In the genomic region with DNA sequence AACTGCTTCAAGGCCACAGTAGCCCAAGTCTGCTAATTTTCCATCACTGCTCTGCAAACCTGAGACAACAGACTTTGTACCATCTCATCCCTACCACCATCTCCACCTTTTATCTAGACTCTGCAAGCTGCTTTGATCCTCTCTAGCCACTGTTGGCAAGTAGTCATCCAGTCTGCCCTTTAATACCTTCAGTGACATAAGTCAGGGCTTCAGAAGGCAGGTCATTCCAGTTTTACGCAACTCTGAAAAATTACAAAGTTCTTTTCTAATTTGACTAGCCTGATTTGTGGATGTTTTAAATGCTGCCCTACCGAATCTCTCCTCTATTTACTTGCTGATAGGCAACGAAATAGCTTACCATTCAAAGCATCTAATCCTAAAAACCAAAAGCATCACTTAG, we compare ENCODE assay signal across 15 cellular contexts. TPM values are rescaled to one million over a fixed set of nuclear protein-coding genes. Genes with fewer than 3 reads are reported as not detected.
A peak's percentile ranks its signal among the peaks of the same experiment; 100 is the strongest.
DNase-seq lines count a peak whose midpoint lies in the region; ATAC-seq and TF ChIP-seq lines count a peak whose summit lies in the region.
"Had no signal": no experiment of that assay in that cellular context is flagged by ENCODE, and none has a peak within 500 bp of the region (broad histone marks: within the 10 kb centered on the region; RNA-seq: fewer than 3 reads in every experiment).

No MANE protein-coding gene starts in this region.

- TF ChIP-seq CTCF in SK-N-SH (IDR thresholded peaks at IDR 0.05), result no peak
- TF ChIP-seq CTCF in dorsolateral prefrontal cortex (IDR thresholded peaks at IDR 0.05 in 54 of 56, conservative IDR thresholded peaks at IDR 0.05 in 2 of 56; ENCODE audit: low read depth in 1 of 56, partially characterized antibody in 56 of 56), result no peak
- no peak for TF ChIP-seq CTCF in mesothelial cell of epicardium (IDR thresholded peaks at IDR 0.05; ENCODE audit: unreplicated experiment)
- no peak for TF ChIP-seq CTCF in type B pancreatic cell (conservative IDR thresholded peaks at IDR 0.05)

- no peak for TF ChIP-seq EP300 in SK-N-SH (IDR thresholded peaks at IDR 0.05; ENCODE audit: borderline replicate concordance in 1 of 2, low read depth in 1 of 2, low read length in 1 of 2)

- POLR2A ChIA-PET in SK-N-SH (lab: Yijun Ruan, JAX), result no interaction called here

- H3K9me3 ChIP-seq in SK-N-SH, result no peaks in the 10 kb centered on the region

- peaks cover 8 to 18% of the 10 kb centered on the region in 2 experiments for H3K4me1 ChIP-seq in SK-N-SH (ENCODE audit: control insufficient read depth in 1 of 2, insufficient read depth in 2 of 2, low read depth in 1 of 2, low read length in 1 of 2)

- H3K4me3 Mint-ChIP-seq in mesothelial cell of epicardium (peak overlapping the region; percentile 15), type B pancreatic cell (peak overlapping the region; percentile 57)
- H3K4me3 Mint-ChIP-seq: dendritic cell treated with granulocyte-macrophage colony-stimulating factor and Interleukin-4, amounts not matched to agents 40 ng/mL and 50 ng/mL, for 4 days had no signal

- CTCF ChIA-PET in SK-N-SH (lab: Yijun Ruan, JAX), result interaction anchor here (1.3 to 1.4 kb wide), 6 partner anchors 12 to 394 kb away, joined by 3 to 7 read pairs (median 3); no protein-coding TSS in a partner anchor

- H3K36me3 ChIP-seq in SK-N-SH (replicated peaks in 1 of 2; ENCODE audit: control insufficient read depth in 1 of 2, insufficient read depth in 2 of 2, low read length in 1 of 2), result peaks cover 0 to 43% of the 10 kb centered on the region in 2 experiments

- peak overlapping the region in 1 of 2 experiments; percentile 83; a peak in 1 of 4 replicates for H3K27ac ChIP-seq in SK-N-SH (ENCODE audit: low read depth in 2 of 2, low read length in 1 of 2)
- H3K27ac ChIP-seq in dorsolateral prefrontal cortex, result peak overlapping the region in 10 of 59 donors; percentile 7 to 96 (median 21)

- peaks cover 8% of the 10 kb centered on the region for H3F3A ChIP-seq in SK-N-SH (replicated peaks; ENCODE audit: insufficient read depth)

- peak overlapping the region; percentile 70 for H3K27ac Mint-ChIP-seq in mesothelial cell of epicardium
- H3K27ac Mint-ChIP-seq in type B pancreatic cell, result no peak overlapping the region
- H3K27ac Mint-ChIP-seq: dendritic cell treated with granulocyte-macrophage colony-stimulating factor and Interleukin-4, amounts not matched to agents 40 ng/mL and 50 ng/mL, for 4 days had no signal

- TF ChIP-seq RAD21 in SK-N-SH (IDR thresholded peaks at IDR 0.05; ENCODE audit: low read length), result no peak

- H2AFZ ChIP-seq in SK-N-SH (ENCODE audit: low read depth), result no peak overlapping the region

- H3K79me2 ChIP-seq in SK-N-SH (ENCODE audit: insufficient read depth), result peaks cover 88% of the 10 kb centered on the region

- intact Hi-C loops in dorsolateral prefrontal cortex (cut with DNase I), result no loop called here

- peak overlapping the region; percentile 74 for H3K4me2 ChIP-seq in SK-N-SH

- DNase-seq in SK-N-SH (no peak), dorsolateral prefrontal cortex (no peak), mesothelial cell of epicardium (ENCODE audit: low spot score in 2 of 2, unreplicated experiment in 2 of 2) (no peak), type B pancreatic cell (ENCODE audit: extremely low spot score, unreplicated experiment) (no peak)
- DNase-seq: 8988T; activated gamma-delta T cell; head of caudate nucleus; midbrain; stimulated activated CD4-positive, alpha-beta T cell treated with anti-CD3 and anti-CD28 coated beads, Interleukin-12 subunit alpha, Interleukin-12 subunit beta, amount 100 ng/mL, for 4 hours; stimulated activated CD8-positive, alpha-beta memory T cell treated with anti-CD3 and anti-CD28 coated beads, Interleukin-4, amount 100 ng/mL, for 48 hours had no signal

- WGBS in SK-N-SH (ENCODE audit: low lambda C conversion rate), result 61% methylated on average over 3 of the region's 3 CpGs

- H3K9me2 ChIP-seq in SK-N-SH, result no peaks in the 10 kb centered on the region

- H3K27me3 ChIP-seq in SK-N-SH (ENCODE audit: insufficient read depth), result no peaks in the 10 kb centered on the region
- no peaks in the 10 kb centered on the region for H3K27me3 ChIP-seq in dorsolateral prefrontal cortex

- no peaks in the 10 kb centered on the region for H3K27me3 Mint-ChIP-seq in mesothelial cell of epicardium (ENCODE audit: low read depth)
- peaks cover 9% of the 10 kb centered on the region for H3K27me3 Mint-ChIP-seq in type B pancreatic cell

- H3K9me3 Mint-ChIP-seq in mesothelial cell of epicardium, result no peaks in the 10 kb centered on the region
- no peaks in the 10 kb centered on the region for H3K9me3 Mint-ChIP-seq in type B pancreatic cell
- H3K9me3 Mint-ChIP-seq: dendritic cell treated with granulocyte-macrophage colony-stimulating factor and Interleukin-4, amounts not matched to agents 40 ng/mL and 50 ng/mL, for 4 days had no signal

- H3K4me1 Mint-ChIP-seq in mesothelial cell of epicardium (peaks cover 40% of the 10 kb centered on the region), type B pancreatic cell (ENCODE audit: unreplicated experiment) (peaks cover 30% of the 10 kb centered on the region)

- H3K36me3 Mint-ChIP-seq in mesothelial cell of epicardium (peaks cover 13% of the 10 kb centered on the region), type B pancreatic cell (peaks cover 32% of the 10 kb centered on the region)

- ATAC-seq in SK-N-SH treated with all-trans-retinoic acid at 6 μM for 48 hours (no peak), GM19023 (IDR thresholded peaks at IDR 0.05; ENCODE audit: unreplicated experiment) (no peak), HG03571 (IDR thresholded peaks at IDR 0.05; ENCODE audit: unreplicated experiment) (no peak), HG02678 (IDR thresholded peaks at IDR 0.05; ENCODE audit: unreplicated experiment) (no peak)

- H3K4me3 ChIP-seq in SK-N-SH (ENCODE audit: low read depth in 2 of 2, low read length in 1 of 2) (peak overlapping the region; percentile 95 to 96; a peak in 3 of 4 replicates), dorsolateral prefrontal cortex (peak overlapping the region in 45 of 59 donors; percentile 3 to 99 (median 90))

- H4K20me1 ChIP-seq in SK-N-SH (ENCODE audit: insufficient read depth), result peaks cover 71% of the 10 kb centered on the region

- H3K9ac ChIP-seq in SK-N-SH, result peak overlapping the region; percentile 84; the same call in 1 of the 2 replicates

TF ChIP-seq in SK-N-SH, 30 proteins besides CTCF, POLR2A, EP300 and RAD21:
- TF ChIP-seq GABPA (IDR thresholded peaks at IDR 0.05; ENCODE audit: low read depth) (no peak), SIN3A (IDR thresholded peaks at IDR 0.05; ENCODE audit: borderline replicate concordance, low read depth, low read length) (no peak), GATA2 (CRISPR knock-in tag; IDR thresholded peaks at IDR 0.05) (no peak), NRF1 (IDR thresholded peaks at IDR 0.05; ENCODE audit: low read depth, low read length) (no peak), MEF2A (IDR thresholded peaks at IDR 0.05; ENCODE audit: borderline replicate concordance, low read depth) (no peak), RCOR1 (IDR thresholded peaks at IDR 0.05; ENCODE audit: low read length) (no peak), RFX5 (IDR thresholded peaks at IDR 0.05; ENCODE audit: low read length) (no peak), FOXJ3 (CRISPR knock-in tag; IDR thresholded peaks at IDR 0.05) (no peak)
- TF ChIP-seq, protein P1, sequence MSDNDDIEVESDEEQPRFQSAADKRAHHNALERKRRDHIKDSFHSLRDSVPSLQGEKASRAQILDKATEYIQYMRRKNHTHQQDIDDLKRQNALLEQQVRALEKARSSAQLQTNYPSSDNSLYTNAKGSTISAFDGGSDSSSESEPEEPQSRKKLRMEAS (IDR thresholded peaks at IDR 0.05; ENCODE audit: low read depth), result no peak
- TF ChIP-seq, protein P2, sequence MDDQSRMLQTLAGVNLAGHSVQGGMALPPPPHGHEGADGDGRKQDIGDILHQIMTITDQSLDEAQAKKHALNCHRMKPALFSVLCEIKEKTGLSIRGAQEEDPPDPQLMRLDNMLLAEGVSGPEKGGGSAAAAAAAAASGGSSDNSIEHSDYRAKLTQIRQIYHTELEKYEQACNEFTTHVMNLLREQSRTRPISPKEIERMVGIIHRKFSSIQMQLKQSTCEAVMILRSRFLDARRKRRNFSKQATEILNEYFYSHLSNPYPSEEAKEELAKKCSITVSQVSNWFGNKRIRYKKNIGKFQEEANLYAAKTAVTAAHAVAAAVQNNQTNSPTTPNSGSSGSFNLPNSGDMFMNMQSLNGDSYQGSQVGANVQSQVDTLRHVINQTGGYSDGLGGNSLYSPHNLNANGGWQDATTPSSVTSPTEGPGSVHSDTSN (IDR thresholded peaks at IDR 0.05), result no peak
TF ChIP-seq in SK-N-SH: peak in this region for 0.

TF ChIP-seq in SK-N-SH treated with all-trans-retinoic acid at 6 μM for 48 hours, 23 proteins besides CTCF, POLR2A, EP300 and RAD21:
- TF ChIP-seq BACH2 (CRISPR knock-in tag; IDR thresholded peaks at IDR 0.05; ENCODE audit: borderline replicate concordance), result no peak
- TF ChIP-seq PPARA (CRISPR knock-in tag; IDR thresholded peaks at IDR 0.05; ENCODE audit: borderline replicate concordance), result no peak
- TF ChIP-seq ZC3H10 (CRISPR knock-in tag; IDR thresholded peaks at IDR 0.05), result no peak
- no peak for TF ChIP-seq ISL1 (CRISPR knock-in tag; IDR thresholded peaks at IDR 0.05)
- no peak for TF ChIP-seq TOX (CRISPR knock-in tag; IDR thresholded peaks at IDR 0.05; ENCODE audit: borderline replicate concordance)
- TF ChIP-seq ZNF8 (CRISPR knock-in tag; IDR thresholded peaks at IDR 0.05), result no peak
- no peak for TF ChIP-seq ESRRG (CRISPR knock-in tag; IDR thresholded peaks at IDR 0.05)
- TF ChIP-seq ZFP30 (CRISPR knock-in tag; IDR thresholded peaks at IDR 0.05), result no peak
- TF ChIP-seq OSR1 (CRISPR knock-in tag; IDR thresholded peaks at IDR 0.05), result no peak
- TF ChIP-seq ZNF565 (CRISPR knock-in tag; conservative IDR thresholded peaks at IDR 0.05; ENCODE audit: low read depth), result no peak
- no peak for TF ChIP-seq ARNTL (CRISPR knock-in tag; IDR thresholded peaks at IDR 0.05; ENCODE audit: borderline replicate concordance, low read depth)
TF ChIP-seq in SK-N-SH treated with all-trans-retinoic acid at 6 μM for 48 hours: peak in this region for 0.

RNA-seq across cellular contexts. Expression of gene FERMT2, which starts 2.8 kb away (rescaled TPM):
- 40.1 and 54.5 TPM in 2 replicates for polyA plus RNA-seq in SK-N-SH (2012; rRNA removed)
- polyA plus RNA-seq in SK-N-SH (2012; cell fraction: cytosol; rRNA removed), result 55.0 and 64.1 TPM in 2 replicates
- polyA plus RNA-seq in SK-N-SH (2012; cell fraction: nucleus; rRNA removed), result 45.4 and 71.7 TPM in 2 replicates
- total RNA-seq in dorsolateral prefrontal cortex (100 to 1,000 TPM in 8 of 120 experiments, 10 to 100 TPM in 112; 42.2 to 137 (median 70.3) TPM), mesothelial cell of epicardium (75.8 to 85.3 TPM (median 78.4 TPM) in 3 replicates), type B pancreatic cell (ENCODE audit: low replicate concordance) (25.6 and 82.5 TPM in 2 replicates)
